In genomic region chr18:7817596-7817995, GRCh38 we compare ENCODE assay signal across 11 cellular contexts.
"Had no signal": no experiment of that assay in that cellular context is flagged by ENCODE, and none has a peak within 500 bp of the region (broad histone marks: within the 10 kb centered on the region; RNA-seq: fewer than 3 reads in every experiment).

No MANE protein-coding gene starts in this region.

- H3K4me3 ChIP-seq: mucosa of descending colon, thoracic aorta had no signal

- H3K27ac Mint-ChIP-seq: activated naive CD4-positive, alpha-beta T cell treated with anti-CD3 and anti-CD28 coated beads, Interleukin-2, amount 10 ng/mL, durations not matched to agents 7 days and 5 days; naive thymus-derived CD4-positive, alpha-beta T cell; stimulated activated effector memory CD8-positive, alpha-beta T cell treated with anti-CD3 and anti-CD28 coated beads, Interleukin-12 subunit alpha, Interleukin-12 subunit beta, amount 100 ng/mL, for 72 hours; T-cell had no signal

- FAIRE-seq: frontal cortex, keratinocyte had no signal

- H3K27me3 Mint-ChIP-seq: activated naive CD4-positive, alpha-beta T cell treated with anti-CD3 and anti-CD28 coated beads, Interleukin-2, amount 10 ng/mL, durations not matched to agents 7 days and 5 days; naive thymus-derived CD4-positive, alpha-beta T cell; T-cell had no signal

- H3K4me1 Mint-ChIP-seq: activated naive CD4-positive, alpha-beta T cell treated with anti-CD3 and anti-CD28 coated beads, Interleukin-2, amount 10 ng/mL, durations not matched to agents 7 days and 5 days; stimulated activated effector memory CD8-positive, alpha-beta T cell treated with anti-CD3 and anti-CD28 coated beads, Interleukin-12 subunit alpha, Interleukin-12 subunit beta, amount 100 ng/mL, for 72 hours; T-cell had no signal

- DNase-seq: activated CD4-positive, alpha-beta T cell treated with anti-CD3 and anti-CD28 coated beads, Interleukin-2, amount 50 U/mL, for 48 hours; activated CD4-positive, CD25-positive, alpha-beta regulatory T cell treated with anti-CD3 and anti-CD28 coated beads, Interleukin-2, amount 50 U/mL, for 72 hours; activated naive CD4-positive, alpha-beta T cell treated with anti-CD3 and anti-CD28 coated beads, Interleukin-2, amount 10 ng/mL, durations not matched to agents 7 days and 5 days; mucosa of descending colon; naive thymus-derived CD4-positive, alpha-beta T cell; T-cell; T-helper 9 cell had no signal

- H3K4me3 Mint-ChIP-seq: activated naive CD4-positive, alpha-beta T cell treated with anti-CD3 and anti-CD28 coated beads, Interleukin-2, amount 10 ng/mL, durations not matched to agents 7 days and 5 days; naive thymus-derived CD4-positive, alpha-beta T cell; stimulated activated effector memory CD8-positive, alpha-beta T cell treated with anti-CD3 and anti-CD28 coated beads, Interleukin-12 subunit alpha, Interleukin-12 subunit beta, amount 100 ng/mL, for 72 hours; T-cell had no signal

- H3K36me3 Mint-ChIP-seq: activated naive CD4-positive, alpha-beta T cell treated with anti-CD3 and anti-CD28 coated beads, Interleukin-2, amount 10 ng/mL, durations not matched to agents 7 days and 5 days; stimulated activated effector memory CD8-positive, alpha-beta T cell treated with anti-CD3 and anti-CD28 coated beads, Interleukin-12 subunit alpha, Interleukin-12 subunit beta, amount 100 ng/mL, for 72 hours; T-cell had no signal
